In the genomic region with DNA sequence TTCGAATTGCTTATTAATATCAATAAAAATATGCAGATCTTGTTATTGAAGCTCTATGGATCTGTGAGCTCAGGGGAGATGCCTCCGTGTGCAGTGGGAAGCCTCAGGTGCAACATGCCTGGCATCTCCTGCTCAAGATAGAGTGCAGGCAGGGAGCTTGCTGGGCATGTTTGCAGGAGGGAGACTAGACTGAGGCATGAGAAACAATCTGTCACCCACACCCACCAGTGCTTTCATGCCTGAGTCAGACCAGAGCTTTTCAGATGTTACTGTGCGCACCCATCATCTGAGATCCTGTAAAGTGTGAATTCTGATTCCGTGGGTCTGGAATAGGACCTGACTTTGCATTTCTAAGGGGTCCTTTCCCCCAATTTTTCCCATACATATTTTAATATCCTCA, we compare ENCODE assay signal across 35 cellular contexts.
"Had no signal": no experiment of that assay in that cellular context is flagged by ENCODE, and none has a peak within 500 bp of the region (broad histone marks: within the 10 kb centered on the region; RNA-seq: fewer than 3 reads in every experiment).

No MANE protein-coding gene starts in this region.

- H3K27ac ChIP-seq: KMS-11 had no signal

- H3K9me3 ChIP-seq: MG63 had no signal

- H3K27me3 ChIP-seq: MG63 had no signal

- H3K4me3 ChIP-seq: MG63 had no signal

- H3K36me3 ChIP-seq: MG63 had no signal

- DNase-seq: Karpas-422, Kasumi-1, KG1, MG63, MM.1S, MV-4-11, NCI-H1048, NCI-H1092, NCI-H1092 treated with DMSO at 0.1 percent for 48 hours, NCI-H1105, NCI-H1105 treated with DMSO at 0.1 percent for 48 hours, NCI-H1417, NCI-H1417 treated with DMSO at 0.1 percent for 48 hours, NCI-H1436, NCI-H1436 treated with DMSO at 0.1 percent for 48 hours, NCI-H146, NCI-H1694, NCI-H1694 treated with DMSO at 0.1 percent for 48 hours, NCI-H187, NCI-H187 treated with DMSO at 0.1 percent for 48 hours, NCI-H1930, NCI-H2029, NCI-H2029 treated with DMSO at 0.1 percent for 48 hours, NCI-H2081, NCI-H2081 treated with DMSO at 0.1 percent for 48 hours, NCI-H2107, NCI-H2171, NCI-H2171 treated with DMSO at 0.1 percent for 48 hours, NCI-H2227 treated with DMSO at 0.1 percent for 48 hours, NCI-H226, NCI-H345, NCI-H446, NCI-H446 treated with DMSO at 0.1 percent for 48 hours, NCI-H510A had no signal
